In genomic region chr22:42079319-42080251, GRCh38 we compare ENCODE assay signal across 8 cellular contexts. TPM values are rescaled to one million over a fixed set of nuclear protein-coding genes. Genes with fewer than 3 reads are reported as not detected.
A peak's percentile ranks its signal among the peaks of the same experiment; 100 is the strongest.
DNase-seq lines count a peak whose midpoint lies in the region; ATAC-seq and TF ChIP-seq lines count a peak whose summit lies in the region.

TSS of gene SMDT1 (plus strand) at chr22:42079700. CDS start at chr22:42079769, 69 bp downstream.

- H3K4me3 ChIP-seq in Jurkat, Clone E6-1 (ENCODE audit: low read length) = peak within 1 kb of the TSS; percentile 92
- peak within 1 kb of the TSS; percentile 85 for H3K4me3 ChIP-seq in PC-9
- H3K4me3 ChIP-seq in epithelial cell of proximal tubule (ENCODE audit: low read depth, low read length) = peak within 1 kb of the TSS; percentile 58

- no peak for TF ChIP-seq CTCF in PC-9 (conservative IDR thresholded peaks at IDR 0.05)
- TF ChIP-seq CTCF in epithelial cell of proximal tubule (conservative IDR thresholded peaks at IDR 0.05; ENCODE audit: low read depth, low read length) = no peak

- no TSS peak for BruUV-seq in PC-9 (replicated peaks; lab: Mats Ljungman, UMichigan)

- peak within 1 kb of the TSS; percentile 94 for H3K4me2 ChIP-seq in PC-9

- H3K27me3 ChIP-seq in PC-9 (ENCODE audit: insufficient read depth, low read depth) = no peaks in the 10 kb centered on the region

- CTCF ChIA-PET in PC-9 (lab: Charles Lee) = interaction anchor here (0.9 kb wide), 1 partner anchor 333 kb away, joined by 3 read pairs; no protein-coding TSS in a partner anchor

- H2AFZ ChIP-seq in PC-9 = peak within 1 kb of the TSS; percentile 92

- intact Hi-C loops in PC-9 (cut with micrococcal nuclease; ENCODE audit: unreplicated experiment) = loop anchor here (1.0 to 10.0 kb wide), 3 partner anchors 9 to 135 kb away; partner anchors contain the start of genes CENPM, NAGA and NDUFA6

- DNase-seq in DMS153 (lab: John Stamatoyannopoulos, UW) (peak; percentile 96), PC-9 (peak; percentile 95 to 98), epithelial cell of proximal tubule (ENCODE audit: low read depth) (peak; percentile 84), mucosa of gallbladder (ENCODE audit: low spot score) (peak; percentile 99)
- DNase-seq in Jurkat, Clone E6-1 (ENCODE audit: low read depth, low spot score) = peak; percentile 99
- peak; percentile 97 for DNase-seq in activated T-cell treated with anti-CD3 and anti-CD28 coated beads, Interleukin-2, amount 50 U/mL, for 1 hour
- peak; percentile 95 to 97 for DNase-seq in stimulated activated CD8-positive, alpha-beta memory T cell treated with anti-CD3 and anti-CD28 coated beads, Interleukin-4, amount 100 ng/mL, for 4 hours (ENCODE audit: low read depth in 2 of 2, low spot score in 1 of 2)

- H3F3A ChIP-seq in PC-9 (ENCODE audit: insufficient read depth, low read depth) = peaks cover 4% of the 10 kb centered on the region; the same call in 1 of the 2 replicates

- H4K20me1 ChIP-seq in PC-9 (ENCODE audit: insufficient read depth) = no peaks in the 10 kb centered on the region

- peak within 1 kb of the TSS; percentile 81 for H3K27ac ChIP-seq in PC-9

- H3K36me3 ChIP-seq in PC-9 (ENCODE audit: low read depth) = no peaks in the 10 kb centered on the region

- POLR2A ChIA-PET in PC-9 (lab: Charles Lee; ENCODE audit: unreplicated experiment) = interaction anchor here (0.5 to 0.7 kb wide), 3 partner anchors 11 to 1064 kb away, joined by 3 to 4 read pairs (median 4); partner anchors contain the start of gene NDUFA6

- H3K9me3 ChIP-seq in PC-9 (ENCODE audit: insufficient read depth, low read depth) = no peaks in the 10 kb centered on the region; the same call in 1 of the 2 replicates

- H3K79me2 ChIP-seq in PC-9 (ENCODE audit: low read depth) = peaks cover 19% of the 10 kb centered on the region

- ATAC-seq in GM21619 (IDR thresholded peaks at IDR 0.05; ENCODE audit: unreplicated experiment) = peak; percentile 75

- peaks cover 14% of the 10 kb centered on the region for H3K4me1 ChIP-seq in PC-9 (replicated peaks; ENCODE audit: insufficient read depth)

- H3K9me2 ChIP-seq in PC-9 (ENCODE audit: insufficient read depth) = no peaks in the 10 kb centered on the region

RNA-seq across cellular contexts. Expression of gene SMDT1, which starts in this region (rescaled TPM):
- polyA plus RNA-seq in Jurkat, Clone E6-1 (2012; ENCODE audit: insufficient read depth, insufficient read length) = 58.2 TPM
- total RNA-seq in PC-9 (2021) (55.3 and 72.8 TPM in 2 replicates), epithelial cell of proximal tubule (1.1 and 3.0 TPM in 2 replicates), mucosa of gallbladder (121 TPM)

Comparison
In these comparisons a context has a peak if more than half of its experiments do, and no peak if none do; other contexts are left out.
1. Peak in every context shown above with its lines: DNase-seq, ATAC-seq, H3K4me3 ChIP-seq and H3K27ac ChIP-seq.
2. RNA of gene SMDT1 (total RNA-seq): 121 TPM in mucosa of gallbladder (single experiment) and 55.3 to 72.8 TPM in PC-9; 1.1 to 3.0 TPM in epithelial cell of proximal tubule; every median in the first group is over 10 times any median in the second.